8 cellular contexts compared by ENCODE assay signal in genomic region chr16:53502331-53503269, GRCh38. TPM values are rescaled to one million over a fixed set of nuclear protein-coding genes. Genes with fewer than 3 reads are reported as not detected.
DNase-seq lines count a peak whose midpoint lies in the region; TF ChIP-seq lines count a peak whose summit lies in the region.

Gene AKTIP, minus strand, starts transcription at chr16:53503209. Its CDS starts 2,950 bp downstream, at chr16:53500259.

- H2AFZ ChIP-seq in Loucy (ENCODE audit: low read length), result peak within 1 kb of the TSS; percentile 87

- no peaks in the 10 kb centered on the region for H3K9me2 ChIP-seq in Loucy (replicated peaks; ENCODE audit: low read depth, low read length)

- no peaks in the 10 kb centered on the region for H3F3A ChIP-seq in Loucy (ENCODE audit: low read depth)

- no peaks in the 10 kb centered on the region for H3K9me3 ChIP-seq in Loucy (ENCODE audit: insufficient read depth, low read depth, low read length)

- peaks cover 3% of the 10 kb centered on the region for H4K20me1 ChIP-seq in Loucy (ENCODE audit: insufficient read depth, low read length, poor library complexity, severe bottlenecking)

- peaks cover 53% of the 10 kb centered on the region for H3K4me1 Mint-ChIP-seq in stimulated activated naive CD8-positive, alpha-beta T cell treated with anti-CD3 and anti-CD28 coated beads, Interleukin-15, Interleukin-2, amounts not matched to agents 100 ng/mL and 50 ng/mL, for 24 hours (ENCODE audit: low read depth)

- peak within 1 kb of the TSS; percentile 96 for H3K4me3 Mint-ChIP-seq in stimulated activated naive CD8-positive, alpha-beta T cell treated with anti-CD3 and anti-CD28 coated beads, Interleukin-15, Interleukin-2, amounts not matched to agents 100 ng/mL and 50 ng/mL, for 24 hours

- H3K4me1 ChIP-seq in Loucy (ENCODE audit: insufficient read depth, low read length, poor library complexity, severe bottlenecking), result peaks cover 19% of the 10 kb centered on the region

- H3K36me3 ChIP-seq in H7 (replicated peaks; ENCODE audit: control insufficient read depth, insufficient read depth, low read length) (no peaks in the 10 kb centered on the region; the same call in 1 of the 2 replicates), Loucy (ENCODE audit: insufficient read depth, low read length) (no peaks in the 10 kb centered on the region)

- DNase-seq in H7 (peak; percentile 84), epithelial cell of esophagus (ENCODE audit: low read depth) (peak; percentile 79), midbrain (lab: John Stamatoyannopoulos, UW) (peak; percentile 16), pons (ENCODE audit: low spot score) (no peak)
- DNase-seq in activated CD4-positive, alpha-beta T cell treated with anti-CD3 and anti-CD28 coated beads, Interleukin-2, amount 50 U/mL, for 48 hours, result peak; percentile 67 to 75

- H3K9me3 Mint-ChIP-seq in stimulated activated naive CD8-positive, alpha-beta T cell treated with anti-CD3 and anti-CD28 coated beads, Interleukin-15, Interleukin-2, amounts not matched to agents 100 ng/mL and 50 ng/mL, for 24 hours, result no peaks in the 10 kb centered on the region

- peaks cover 5% of the 10 kb centered on the region; the same call in 1 of the 2 replicates for H3K79me2 ChIP-seq in Loucy (ENCODE audit: insufficient read depth, low read length)

- H3K27ac Mint-ChIP-seq in stimulated activated naive CD8-positive, alpha-beta T cell treated with anti-CD3 and anti-CD28 coated beads, Interleukin-15, Interleukin-2, amounts not matched to agents 100 ng/mL and 50 ng/mL, for 24 hours, result peak within 1 kb of the TSS; percentile 97

- H3K36me3 Mint-ChIP-seq in stimulated activated naive CD8-positive, alpha-beta T cell treated with anti-CD3 and anti-CD28 coated beads, Interleukin-15, Interleukin-2, amounts not matched to agents 100 ng/mL and 50 ng/mL, for 24 hours (ENCODE audit: low read depth), result peaks cover 14% of the 10 kb centered on the region

- no peaks in the 10 kb centered on the region for H3K27me3 Mint-ChIP-seq in stimulated activated naive CD8-positive, alpha-beta T cell treated with anti-CD3 and anti-CD28 coated beads, Interleukin-15, Interleukin-2, amounts not matched to agents 100 ng/mL and 50 ng/mL, for 24 hours

- peak within 1 kb of the TSS; percentile 85 for H3K4me2 ChIP-seq in Loucy (ENCODE audit: low read depth, low read length, poor library complexity, severe bottlenecking)

- TF ChIP-seq CTCF in GM12875 (IDR thresholded peaks at IDR 0.05; ENCODE audit: borderline replicate concordance, insufficient read depth, low read depth, low read length), result no peak
- no peak for TF ChIP-seq CTCF in Loucy (conservative IDR thresholded peaks at IDR 0.05; ENCODE audit: low read length)
- TF ChIP-seq CTCF in epithelial cell of esophagus (IDR thresholded peaks at IDR 0.05; ENCODE audit: insufficient read depth, low read depth, low read length, missing control alignments), result no peak

- H3K27me3 ChIP-seq in H7 (ENCODE audit: control insufficient read depth, insufficient read depth, low read length) (no peaks in the 10 kb centered on the region), Loucy (ENCODE audit: insufficient read depth, low read length, poor library complexity, severe bottlenecking) (no peaks in the 10 kb centered on the region)

- H3K4me3 ChIP-seq in GM12875 (ENCODE audit: low read depth, low read length) (peak within 1 kb of the TSS; percentile 80), H7 (ENCODE audit: insufficient read depth, low read depth, low read length) (peak within 1 kb of the TSS; percentile 82), Loucy (ENCODE audit: low read length, poor library complexity, severe bottlenecking) (peak within 1 kb of the TSS; percentile 83), epithelial cell of esophagus (ENCODE audit: low read length) (peak within 1 kb of the TSS; percentile 65)

- H3K9ac ChIP-seq in Loucy (ENCODE audit: low read depth, low read length, poor library complexity, severe bottlenecking), result peak within 1 kb of the TSS; percentile 73

RNA-seq across cellular contexts. Expression of gene AKTIP, which starts in this region (rescaled TPM):
- total RNA-seq in H7 (2014; rRNA removed; shearing (Covaris generic)), result 17.6 and 19.0 TPM in 2 replicates
